Comparison of ENCODE assay signal across 25 cellular contexts in genomic region chr1:33400153-33400552, GRCh38.
"Had no signal": no experiment of that assay in that cellular context is flagged by ENCODE, and none has a peak within 500 bp of the region (broad histone marks: within the 10 kb centered on the region; RNA-seq: fewer than 3 reads in every experiment).

No MANE protein-coding gene starts in this region.

- ATAC-seq: activated T-helper 17 cell treated with anti-CD3 and anti-CD28 coated beads, Interleukin-2, amount 50 U/mL, for 72 hours; T-helper 17 cell; WTC11 had no signal

- H3K4me3 ChIP-seq: Peyer's patch had no signal

- H3K4me1 ChIP-seq: Peyer's patch had no signal

- H3K27me3 ChIP-seq: Peyer's patch had no signal

- H3K9me3 ChIP-seq: Peyer's patch had no signal

- DNase-seq: activated CD4-positive, alpha-beta T cell treated with anti-CD3 and anti-CD28 coated beads for 48 hours; activated CD4-positive, alpha-beta T cell treated with anti-CD3 and anti-CD28 coated beads, Interleukin-2, amount 50 U/mL, for 4 hours; activated CD4-positive, CD25-positive, alpha-beta regulatory T cell treated with anti-CD3 and anti-CD28 coated beads, Interleukin-2, amount 50 U/mL, for 72 hours; activated gamma-delta T cell; activated naive CD4-positive, alpha-beta T cell treated with anti-CD3 and anti-CD28 coated beads for 36 hours; activated T-cell treated with anti-CD3 and anti-CD28 coated beads, Interleukin-2, amount 50 U/mL, for 48 hours; amygdala; MV-4-11; NCI-H1092 treated with DMSO at 0.1 percent for 48 hours; NCI-H1417 treated with DMSO at 0.1 percent for 48 hours; NCI-H1694; NCI-H2029; NCI-H2107; NCI-H2171 treated with DMSO at 0.1 percent for 48 hours; NCI-H345; NCI-H510A; NCI-H526 treated with DMSO at 0.1 percent for 48 hours; Peyer's patch; SHP77 treated with DMSO at 0.1 percent for 48 hours; T-helper 17 cell; T-helper 9 cell had no signal

- H3K27ac ChIP-seq: KMS-11, Peyer's patch, RWPE1 had no signal

- H3K4me2 ChIP-seq: KMS-11 had no signal

- H3K36me3 ChIP-seq: Peyer's patch had no signal

- H3K9ac ChIP-seq: KMS-11 had no signal
